ENCODE assay signal across 1 cellular context in the genomic region with DNA sequence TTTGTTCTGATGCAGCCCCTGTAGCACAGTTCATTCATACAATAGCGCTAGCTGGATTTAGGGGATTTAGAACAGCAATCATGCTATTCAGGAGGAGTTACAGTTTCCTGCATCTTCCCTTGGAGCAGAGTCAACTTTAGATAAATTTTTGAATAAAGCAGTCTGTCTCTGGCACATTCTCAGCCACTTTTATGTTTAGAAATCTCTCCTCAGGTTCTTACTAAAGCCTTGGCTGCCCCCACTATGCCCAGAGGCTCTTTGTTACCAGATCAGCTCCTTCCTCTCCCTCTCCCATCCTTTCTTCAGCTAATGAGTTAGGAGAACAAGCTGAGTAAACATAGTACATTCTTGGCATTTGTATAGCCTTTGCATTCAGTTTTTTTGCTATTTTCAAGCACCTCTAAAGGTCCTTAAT.
TF ChIP-seq lines count a peak whose summit lies in the region.

No MANE protein-coding gene starts in this region.

TF ChIP-seq in H1, 55 proteins besides CTCF, POLR2A, EP300 and RAD21:
- no peak for TF ChIP-seq TEAD4 (IDR thresholded peaks at IDR 0.05; ENCODE audit: low read depth, low read length)
- TF ChIP-seq KDM1A (IDR thresholded peaks at IDR 0.05; ENCODE audit: borderline replicate concordance, low read length): no peak
- TF ChIP-seq NANOG (IDR thresholded peaks at IDR 0.05; ENCODE audit: insufficient read depth, low read depth, low read length, poor library complexity, severe bottlenecking): no peak
- no peak for TF ChIP-seq RXRA (IDR thresholded peaks at IDR 0.05; ENCODE audit: insufficient read depth, low read depth, low read length)
- no peak for TF ChIP-seq RBBP5 (IDR thresholded peaks at IDR 0.05; ENCODE audit: borderline replicate concordance, low read depth, low read length)
- TF ChIP-seq JUN (IDR thresholded peaks at IDR 0.05; ENCODE audit: low read depth, low read length): no peak
- TF ChIP-seq EZH2 (IDR thresholded peaks at IDR 0.05; ENCODE audit: low read depth, low read length, severe bottlenecking): no peak
- TF ChIP-seq ASH2L (IDR thresholded peaks at IDR 0.05; ENCODE audit: low read length): no peak
- TF ChIP-seq KDM5A (IDR thresholded peaks at IDR 0.05; ENCODE audit: low read length): no peak
